Comparison of ENCODE assay signal across 8 cellular contexts in the genomic region with DNA sequence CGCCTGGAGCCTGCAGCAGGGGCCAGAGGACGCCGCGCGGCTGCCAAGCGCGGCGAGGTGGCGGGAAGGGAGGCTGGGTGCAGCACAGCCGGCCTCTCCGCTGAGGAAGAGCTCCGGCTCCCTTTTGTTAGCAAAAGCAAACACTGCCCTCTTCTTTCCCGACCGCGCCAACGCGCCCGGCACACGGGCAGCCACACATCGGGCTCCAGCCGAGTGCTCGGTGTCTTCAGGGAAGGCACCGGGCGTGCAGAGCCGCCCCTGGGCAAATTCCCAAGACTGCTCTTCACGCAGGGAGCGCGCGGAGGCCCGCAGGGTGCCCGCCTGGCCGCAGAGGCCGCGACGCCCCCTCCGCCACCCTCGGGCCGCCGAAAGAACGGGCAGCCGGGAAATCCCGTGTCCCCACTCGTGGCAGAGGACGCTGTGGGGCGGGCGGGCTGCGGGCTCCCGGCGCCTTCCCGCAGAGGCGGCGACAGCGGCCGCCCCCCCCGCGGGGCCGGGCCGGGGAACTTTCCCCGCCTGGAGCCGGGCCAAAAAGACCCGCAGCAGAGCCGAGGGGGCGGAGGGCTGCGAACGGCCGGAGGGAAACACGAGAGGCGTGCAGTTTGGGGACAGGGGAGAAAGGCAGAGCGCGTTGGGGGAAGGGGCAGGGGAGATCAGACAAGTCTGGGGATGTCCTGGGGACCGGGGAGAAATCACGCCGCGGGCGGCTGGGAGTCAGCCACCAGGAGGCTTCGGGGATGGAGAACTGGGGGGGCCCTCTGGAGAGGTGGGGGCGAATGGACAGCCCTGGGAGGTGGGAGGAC. TPM values are rescaled to one million over a fixed set of nuclear protein-coding genes. Genes with fewer than 3 reads are reported as not detected.
DNase-seq lines count a peak whose midpoint lies in the region; ATAC-seq and TF ChIP-seq lines count a peak whose summit lies in the region.

No MANE protein-coding gene starts in this region.

- H3K27ac Mint-ChIP-seq in natural killer cell treated with Interleukin-12 subunit alpha and Interleukin-12 subunit beta and Interleukin-15 and Interleukin-18, amount 100 ng/mL, for 72 hours, result no peak overlapping the region

- peak; percentile 39 for ATAC-seq in GM19455 (IDR thresholded peaks at IDR 0.05; ENCODE audit: unreplicated experiment)
- peak; percentile 11 to 41 for ATAC-seq in natural killer cell treated with Interleukin-12 subunit alpha and Interleukin-12 subunit beta and Interleukin-15 and Interleukin-18, amount 100 ng/mL, for 72 hours
- no peak for ATAC-seq in activated CD4-positive, CD25-positive, alpha-beta regulatory T cell treated with anti-CD3 and anti-CD28 coated beads, Interleukin-2, amount 50 U/mL, for 24 hours

- TF ChIP-seq CTCF in uterus (IDR thresholded peaks at IDR 0.05), result peak; percentile 12 to 51 (median 31)

- H3K27me3 Mint-ChIP-seq in natural killer cell treated with Interleukin-12 subunit alpha and Interleukin-12 subunit beta and Interleukin-15 and Interleukin-18, amount 100 ng/mL, for 72 hours, result peaks cover 12 to 22% of the 10 kb centered on the region in 2 donors

- H3K9me3 Mint-ChIP-seq in natural killer cell treated with Interleukin-12 subunit alpha and Interleukin-12 subunit beta and Interleukin-15 and Interleukin-18, amount 100 ng/mL, for 72 hours, result peaks cover 2% of the 10 kb centered on the region

- peak overlapping the region; percentile 72 to 83 for H3K27ac ChIP-seq in uterus

- TF ChIP-seq POLR2A in uterus (IDR thresholded peaks at IDR 0.05), result peak in 1 of 2 donors; percentile 22

- peak overlapping the region; percentile 46 to 67 for H3K4me3 ChIP-seq in uterus

- H3K36me3 Mint-ChIP-seq in natural killer cell treated with Interleukin-12 subunit alpha and Interleukin-12 subunit beta and Interleukin-15 and Interleukin-18, amount 100 ng/mL, for 72 hours, result no peaks in the 10 kb centered on the region

- peak overlapping the region; percentile 57 for H3K4me3 Mint-ChIP-seq in natural killer cell treated with Interleukin-12 subunit alpha and Interleukin-12 subunit beta and Interleukin-15 and Interleukin-18, amount 100 ng/mL, for 72 hours

- peak; percentile 73 for DNase-seq in AG08396 (ENCODE audit: low spot score)
- peak; percentile 5 for DNase-seq in NCI-H345 treated with DMSO at 0.1 percent for 48 hours (lab: John Stamatoyannopoulos, UW; ENCODE audit: unreplicated experiment)
- peak; percentile 30 to 38 for DNase-seq in activated T-cell treated with anti-CD3 and anti-CD28 coated beads, Interleukin-2, amount 50 U/mL, for 48 hours
- DNase-seq in foreskin melanocyte, result peak; percentile 68
- DNase-seq in natural killer cell treated with Interleukin-12 subunit alpha and Interleukin-12 subunit beta and Interleukin-15 and Interleukin-18, amount 100 ng/mL, for 72 hours (ENCODE audit: low spot score), result no peak
- peak; percentile 47 to 52 for DNase-seq in uterus

- H3K9me3 ChIP-seq in uterus, result no peaks in the 10 kb centered on the region

- H3K4me1 Mint-ChIP-seq in natural killer cell treated with Interleukin-12 subunit alpha and Interleukin-12 subunit beta and Interleukin-15 and Interleukin-18, amount 100 ng/mL, for 72 hours (ENCODE audit: low read depth in 2 of 2), result peaks cover 0 to 3% of the 10 kb centered on the region in 2 donors

- H3K36me3 ChIP-seq in uterus, result no peaks in the 10 kb centered on the region

- H3K27me3 ChIP-seq in uterus, result peaks cover 0 to 3% of the 10 kb centered on the region in 2 donors

- peaks cover 0 to 7% of the 10 kb centered on the region in 2 donors for H3K4me1 ChIP-seq in uterus

- intact Hi-C loops in uterus (cut with DNase I; ENCODE audit: low total_unique reads), result no loop called here

RNA-seq across cellular contexts. Expression of a gene that starts 0.9 kb away (rescaled TPM):
- total RNA-seq in natural killer cell treated with Interleukin-12 subunit alpha and Interleukin-12 subunit beta and Interleukin-15 and Interleukin-18, amount 100 ng/mL, for 72 hours, result 1 to 10 TPM in 1 of 2 donors, under 1 TPM in 1; 0.50 to 1.0 TPM
- total RNA-seq in uterus, result 10 to 100 TPM in 3 of 4 donors, 1 to 10 TPM in 1; 7.4 to 61.5 (median 28.5) TPM

Comparison
In these comparisons a context has a peak if more than half of its experiments do, and no peak if none do; other contexts are left out.
1. ATAC-seq: peak in GM19455 (single experiment) and natural killer cell treated with Interleukin-12 subunit alpha and Interleukin-12 subunit beta and Interleukin-15 and Interleukin-18, amount 100 ng/mL, for 72 hours (2 of 2); none in activated CD4-positive, CD25-positive, alpha-beta regulatory T cell treated with anti-CD3 and anti-CD28 coated beads, Interleukin-2, amount 50 U/mL, for 24 hours (0 of 2).
2. RNA of a gene that starts 0.9 kb away (total RNA-seq): 7.4 to 61.5 TPM in uterus; 0.50 to 1.0 TPM in natural killer cell treated with Interleukin-12 subunit alpha and Interleukin-12 subunit beta and Interleukin-15 and Interleukin-18, amount 100 ng/mL, for 72 hours; every median in the first group is over 4 times any median in the second.